Comparison of ENCODE assay signal across 8 cellular contexts in genomic region chr18:2846241-2846637, GRCh38. TPM values are rescaled to one million over a fixed set of nuclear protein-coding genes. Genes with fewer than 3 reads are reported as not detected.
DNase-seq lines count a peak whose midpoint lies in the region; ATAC-seq and TF ChIP-seq lines count a peak whose summit lies in the region.

No MANE protein-coding gene starts in this region.

- peak overlapping the region; percentile 63 for H3K4me3 ChIP-seq in fibroblast of villous mesenchyme (ENCODE audit: low read depth, low read length)

- H3K4me1 Mint-ChIP-seq in T-helper 17 cell, result peaks cover 16% of the 10 kb centered on the region

- peak; percentile 7 for ATAC-seq in T-helper 17 cell
- ATAC-seq in HG03159 (IDR thresholded peaks at IDR 0.05; ENCODE audit: unreplicated experiment), result no peak

- H3K4me3 Mint-ChIP-seq in T-helper 17 cell, result peak overlapping the region; percentile 93

- H3K9me3 ChIP-seq in T-helper 17 cell (ENCODE audit: control insufficient read depth, low read length, poor library complexity, severe bottlenecking), result no peaks in the 10 kb centered on the region

- H3K27ac Mint-ChIP-seq in T-helper 17 cell, result no peak overlapping the region

- no peaks in the 10 kb centered on the region for H3K36me3 Mint-ChIP-seq in T-helper 17 cell (ENCODE audit: low read depth)

- intact Hi-C loops in posterior vena cava (cut with DNase I), result loop anchor here in 1 of 2 donors (2.0 to 5.0 kb wide), 2 partner anchors 65 to 479 kb away; no protein-coding TSS in a partner anchor

- H3K27me3 Mint-ChIP-seq in T-helper 17 cell, result peaks cover 32% of the 10 kb centered on the region

- DNase-seq in GM20000 (ENCODE audit: low spot score), result peak; percentile 69
- DNase-seq in T-helper 17 cell, result no peak
- peak; percentile 47 for DNase-seq in fibroblast of villous mesenchyme (ENCODE audit: low read depth)
- DNase-seq in posterior vena cava (ENCODE audit: low spot score), result peak; percentile 85
- DNase-seq in UCSD-AML1 (lab: John Stamatoyannopoulos, UW; ENCODE audit: unreplicated experiment), result no peak
- DNase-seq in SHP77 (lab: John Stamatoyannopoulos, UW), result no peak
- no peak for DNase-seq in CD1c-positive myeloid dendritic cell (ENCODE audit: extremely low spot score)

- TF ChIP-seq CTCF in GM20000 (IDR thresholded peaks at IDR 0.05; ENCODE audit: extremely low read depth, missing control alignments), result no peak
- TF ChIP-seq CTCF in fibroblast of villous mesenchyme (IDR thresholded peaks at IDR 0.05; ENCODE audit: insufficient read depth, low read depth, low read length), result no peak

RNA-seq across cellular contexts. Expression of gene EMILIN2, which starts 0.6 kb away (rescaled TPM):
- total RNA-seq in T-helper 17 cell, result 1 to 10 TPM; 5.8 to 9.9 TPM
- total RNA-seq in fibroblast of villous mesenchyme, result 16.4 and 24.8 TPM in 2 replicates
- total RNA-seq in posterior vena cava, result 10 to 100 TPM; 21.0 to 32.4 TPM

Comparison
In these comparisons a context has a peak if more than half of its experiments do, and no peak if none do; other contexts are left out.
1. DNase-seq: peak in GM20000 (single experiment), fibroblast of villous mesenchyme (single experiment) and posterior vena cava (single experiment); none in T-helper 17 cell (0 of 3), UCSD-AML1 (single experiment), SHP77 (0 of 2) and CD1c-positive myeloid dendritic cell (single experiment).